Comparison of ENCODE assay signal across 17 cellular contexts in genomic region chr5:11027660-11028059, GRCh38.
A peak's percentile ranks its signal among the peaks of the same experiment; 100 is the strongest.
DNase-seq lines count a peak whose midpoint lies in the region; ATAC-seq and TF ChIP-seq lines count a peak whose summit lies in the region.
"Had no signal": no experiment of that assay in that cellular context is flagged by ENCODE, and none has a peak within 500 bp of the region (broad histone marks: within the 10 kb centered on the region; RNA-seq: fewer than 3 reads in every experiment).

No MANE protein-coding gene starts in this region.

- no peak overlapping the region for H3K27ac Mint-ChIP-seq in T-helper 17 cell
- H3K27ac Mint-ChIP-seq: activated B cell treated with CpG ODN at 0.5 μM for 24 hours; activated naive CD4-positive, alpha-beta T cell treated with anti-CD3 and anti-CD28 coated beads, Interleukin-2, amount 50 U/mL, for 24 hours had no signal

- no peak overlapping the region for H3K4me3 ChIP-seq in esophagus muscularis mucosa

- H3K9me3 ChIP-seq in esophagus muscularis mucosa (peaks cover 0 to 23% (median 8%) of the 10 kb centered on the region in 4 donors), T-helper 17 cell (ENCODE audit: control insufficient read depth, low read length, poor library complexity, severe bottlenecking) (peaks cover 2% of the 10 kb centered on the region)
- H3K9me3 ChIP-seq: neutrophil had no signal

- H3K27ac ChIP-seq in esophagus muscularis mucosa (replicated peaks in 1 of 4): no peak overlapping the region
- H3K27ac ChIP-seq: neutrophil had no signal

- WGBS in esophagus muscularis mucosa: 81% methylated on average over 5 of the region's 5 CpGs

- DNase-seq in esophagus muscularis mucosa (ENCODE audit: extremely low spot score) (peak; percentile 82), T-helper 17 cell (no peak), inferior parietal cortex (ENCODE audit: extremely low spot score) (no peak), GM19238 (ENCODE audit: insufficient read length, low spot score) (no peak)
- DNase-seq: activated B cell treated with CpG ODN at 0.5 μM for 24 hours; activated CD8-positive, alpha-beta memory T cell treated with anti-CD3 and anti-CD28 coated beads, Interleukin-2, amount 50 U/mL, for 48 hours; C1 segment of cervical spinal cord; effector memory CD4-positive, alpha-beta T cell; foreskin melanocyte; NCI-H1048; NCI-H226; PC-3 had no signal

- intact Hi-C loops in esophagus muscularis mucosa (cut with DNase I): no loop called here

- TF ChIP-seq EP300 in esophagus muscularis mucosa (IDR thresholded peaks at IDR 0.05): no peak

- peaks cover 0 to 3% (median 0%) of the 10 kb centered on the region in 4 donors for H3K27me3 ChIP-seq in esophagus muscularis mucosa
- H3K27me3 ChIP-seq: neutrophil had no signal

- H3K36me3 ChIP-seq in esophagus muscularis mucosa: no peaks in the 10 kb centered on the region
- H3K36me3 ChIP-seq: neutrophil had no signal

- TF ChIP-seq CTCF in esophagus muscularis mucosa (IDR thresholded peaks at IDR 0.05): no peak

- no peak for TF ChIP-seq POLR2A in esophagus muscularis mucosa (IDR thresholded peaks at IDR 0.05; ENCODE audit: low read depth)

- peaks cover 0 to 6% (median 0%) of the 10 kb centered on the region in 4 donors for H3K4me1 ChIP-seq in esophagus muscularis mucosa

- H3K4me3 Mint-ChIP-seq in T-helper 17 cell: no peak overlapping the region
- H3K4me3 Mint-ChIP-seq: activated B cell treated with CpG ODN at 0.5 μM for 24 hours; activated naive CD4-positive, alpha-beta T cell treated with anti-CD3 and anti-CD28 coated beads, Interleukin-2, amount 50 U/mL, for 24 hours had no signal

- H3K36me3 Mint-ChIP-seq in T-helper 17 cell (ENCODE audit: low read depth): no peaks in the 10 kb centered on the region

- H3K27me3 Mint-ChIP-seq in T-helper 17 cell: no peaks in the 10 kb centered on the region
- H3K27me3 Mint-ChIP-seq: activated naive CD4-positive, alpha-beta T cell treated with anti-CD3 and anti-CD28 coated beads, Interleukin-2, amount 50 U/mL, for 24 hours had no signal

- no peaks in the 10 kb centered on the region for H3K4me1 Mint-ChIP-seq in T-helper 17 cell
- H3K4me1 Mint-ChIP-seq: activated B cell treated with CpG ODN at 0.5 μM for 24 hours; activated naive CD4-positive, alpha-beta T cell treated with anti-CD3 and anti-CD28 coated beads, Interleukin-2, amount 50 U/mL, for 24 hours had no signal

- ATAC-seq in GM18909 (IDR thresholded peaks at IDR 0.05; ENCODE audit: poor library complexity, unreplicated experiment) (peak; percentile 67), GM21576 (IDR thresholded peaks at IDR 0.05; ENCODE audit: unreplicated experiment) (peak; percentile 75), HG03060 (IDR thresholded peaks at IDR 0.05; ENCODE audit: low read depth, unreplicated experiment) (peak; percentile 78), T-helper 17 cell (no peak)
- ATAC-seq: PC-3 had no signal
